ENCODE assay signal across 9 cellular contexts in the genomic region with DNA sequence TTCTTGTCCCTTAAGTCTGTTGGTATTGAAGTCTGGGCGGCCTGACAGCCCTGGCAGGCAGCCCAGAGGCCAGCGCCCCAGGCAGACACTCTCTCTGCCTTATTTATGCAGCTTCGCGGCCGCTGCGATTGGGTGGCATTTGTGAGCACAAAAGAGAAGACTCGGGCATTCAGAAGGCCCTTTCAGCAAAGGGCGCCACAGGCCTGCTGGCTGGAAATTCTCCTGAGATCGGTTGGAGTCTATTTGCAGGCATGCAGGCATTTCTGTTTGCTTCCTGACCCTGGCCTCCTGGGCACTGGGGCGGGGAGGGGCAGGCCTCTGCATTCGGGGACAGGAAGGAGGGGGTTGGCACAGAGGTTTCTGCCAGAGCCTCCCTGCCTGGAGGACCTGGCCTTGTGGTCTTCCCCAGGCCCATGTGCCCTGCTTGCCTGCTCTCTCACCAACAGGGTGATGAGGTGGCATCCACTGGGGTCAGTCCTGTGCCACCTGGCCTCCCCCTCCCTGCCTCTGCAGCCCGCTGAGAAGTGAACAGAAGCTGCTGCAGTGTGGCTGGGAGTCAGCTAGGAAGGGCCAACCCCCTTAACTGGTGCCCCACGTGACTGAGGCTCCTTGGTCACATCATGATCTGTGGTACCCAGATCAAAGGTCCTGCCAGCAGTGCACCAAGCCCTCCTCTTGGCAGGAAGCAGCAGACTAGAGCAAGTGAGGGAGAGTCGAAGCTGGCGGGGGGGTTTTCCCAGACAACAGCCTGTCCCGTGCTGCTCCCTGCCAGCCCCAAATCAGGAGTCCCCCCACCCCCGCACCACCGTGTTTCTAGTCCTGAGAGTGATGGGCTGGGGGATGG.
DNase-seq lines count a peak whose midpoint lies in the region; ATAC-seq and FAIRE-seq lines count a peak whose summit lies in the region.
"Had no signal": no experiment of that assay in that cellular context is flagged by ENCODE, and none has a peak within 500 bp of the region (broad histone marks: within the 10 kb centered on the region; RNA-seq: fewer than 3 reads in every experiment).

No MANE protein-coding gene starts in this region.

- FAIRE-seq in HTR-8/SVneo (lab: Jason Lieb, UNC) = peak; percentile 4
- FAIRE-seq: endometrium had no signal

- H3K27ac ChIP-seq in layer of hippocampus (ENCODE audit: low read depth, low read length) = peak overlapping the region; percentile 60

- H3K27me3 ChIP-seq in layer of hippocampus (ENCODE audit: control insufficient read depth, insufficient read depth, low read length) = no peaks in the 10 kb centered on the region

- no peak for ATAC-seq in GM21367 (IDR thresholded peaks at IDR 0.05; ENCODE audit: unreplicated experiment)

- DNase-seq in NCI-H2081 (lab: John Stamatoyannopoulos, UW) (peak; percentile 73 to 87), NCI-H2081 treated with DMSO at 0.1 percent for 48 hours (lab: John Stamatoyannopoulos, UW) (no peak), HTR-8/SVneo (ENCODE audit: insufficient read length, low spot score) (no peak), SHP77 treated with DMSO at 0.1 percent for 48 hours (lab: John Stamatoyannopoulos, UW) (peak; percentile 26)
- DNase-seq in activated gamma-delta T cell treated with anti-CD3 and anti-CD28 coated beads, Interleukin-2, amount 50 U/mL, for 16 hours (ENCODE audit: low read depth) = peak; percentile 87
- DNase-seq in stimulated activated CD8-positive, alpha-beta memory T cell treated with anti-CD3 and anti-CD28 coated beads, Interleukin-15, amount 100 ng/mL, for 1 hour (ENCODE audit: low read depth) = peak; percentile 70

Comparison
In these comparisons a context has a peak if more than half of its experiments do, and no peak if none do; other contexts are left out.
1. DNase-seq: peak in NCI-H2081 (2 of 2), SHP77 treated with DMSO at 0.1 percent for 48 hours (single experiment), activated gamma-delta T cell treated with anti-CD3 and anti-CD28 coated beads, Interleukin-2, amount 50 U/mL, for 16 hours (single experiment) and stimulated activated CD8-positive, alpha-beta memory T cell treated with anti-CD3 and anti-CD28 coated beads, Interleukin-15, amount 100 ng/mL, for 1 hour (single experiment); none in NCI-H2081 treated with DMSO at 0.1 percent for 48 hours (single experiment) and HTR-8/SVneo (single experiment).